Comparison of ENCODE assay signal across 8 cellular contexts in genomic region chr15:45790325-45790943, GRCh38.
DNase-seq lines count a peak whose midpoint lies in the region; ATAC-seq and TF ChIP-seq lines count a peak whose summit lies in the region.

No MANE protein-coding gene starts in this region.

- DNase-seq in Calu3 (peak; percentile 56), GM20000 (ENCODE audit: low spot score) (peak; percentile 30), NCI-H1694 (lab: John Stamatoyannopoulos, UW) (peak; percentile 6), astrocyte of the cerebellum (ENCODE audit: low read depth) (no peak), left lobe of liver (ENCODE audit: low spot score) (no peak), posterior vena cava (ENCODE audit: low spot score) (no peak)

- no peak overlapping the region for H3K27ac Mint-ChIP-seq in Calu3 (ENCODE audit: unreplicated experiment)

- no peaks in the 10 kb centered on the region for H3K9me3 Mint-ChIP-seq in Calu3 (ENCODE audit: low read depth, unreplicated experiment)

- no peaks in the 10 kb centered on the region for H3K36me3 Mint-ChIP-seq in Calu3 (ENCODE audit: insufficient read depth, unreplicated experiment)

- no TSS peak for BruUV-seq in Calu3 (replicated peaks; lab: Mats Ljungman, UMichigan)

- no peaks in the 10 kb centered on the region for H3K4me1 Mint-ChIP-seq in Calu3 (ENCODE audit: low read depth, unreplicated experiment)

- ATAC-seq in left lobe of liver (peak; percentile 76), HG02763 (IDR thresholded peaks at IDR 0.05; ENCODE audit: unreplicated experiment) (no peak), HG03135 (IDR thresholded peaks at IDR 0.05; ENCODE audit: unreplicated experiment) (no peak)

- intact Hi-C loops in Calu3 (cut with micrococcal nuclease; ENCODE audit: unreplicated experiment), result loop anchor here (1.0 kb wide), 1 partner anchor 75 kb away; no protein-coding TSS in a partner anchor
- intact Hi-C loops in posterior vena cava (cut with DNase I), result no loop called here

- TF ChIP-seq CTCF in Calu3 (IDR thresholded peaks at IDR 0.05; ENCODE audit: unreplicated experiment), result peak; percentile 47
- peak; percentile 38 for TF ChIP-seq CTCF in GM20000 (IDR thresholded peaks at IDR 0.05; ENCODE audit: extremely low read depth, missing control alignments)
- TF ChIP-seq CTCF in astrocyte of the cerebellum (IDR thresholded peaks at IDR 0.05; ENCODE audit: low read depth, low read length, missing control alignments), result peak; percentile 42

- CTCF ChIA-PET in Calu3 (lab: Charles Lee), result interaction anchor here (1.6 kb wide), 1 partner anchor 75 kb away, joined by 4 read pairs; no protein-coding TSS in a partner anchor

- H3K27me3 Mint-ChIP-seq in Calu3 (ENCODE audit: unreplicated experiment), result peaks cover 54% of the 10 kb centered on the region

- no peak overlapping the region for H3K4me3 Mint-ChIP-seq in Calu3 (ENCODE audit: low read depth, unreplicated experiment)

- no peak overlapping the region for H3K4me3 ChIP-seq in astrocyte of the cerebellum (ENCODE audit: low read depth, low read length)

- in situ Hi-C loops in astrocyte of the cerebellum (cut with HindIII; ENCODE audit: low sequenced_read_pairs), result no loop called here

Comparison
In these comparisons a context has a peak if more than half of its experiments do, and no peak if none do; other contexts are left out.
1. DNase-seq: peak in Calu3 (single experiment), GM20000 (single experiment) and NCI-H1694 (single experiment); none in astrocyte of the cerebellum (single experiment), left lobe of liver (single experiment) and posterior vena cava (single experiment).
2. Peak in every context shown above with its lines, with median percentiles within 50 percentile points of each other: CTCF ChIP-seq.